Comparison of ENCODE assay signal across 14 cellular contexts in the genomic region with DNA sequence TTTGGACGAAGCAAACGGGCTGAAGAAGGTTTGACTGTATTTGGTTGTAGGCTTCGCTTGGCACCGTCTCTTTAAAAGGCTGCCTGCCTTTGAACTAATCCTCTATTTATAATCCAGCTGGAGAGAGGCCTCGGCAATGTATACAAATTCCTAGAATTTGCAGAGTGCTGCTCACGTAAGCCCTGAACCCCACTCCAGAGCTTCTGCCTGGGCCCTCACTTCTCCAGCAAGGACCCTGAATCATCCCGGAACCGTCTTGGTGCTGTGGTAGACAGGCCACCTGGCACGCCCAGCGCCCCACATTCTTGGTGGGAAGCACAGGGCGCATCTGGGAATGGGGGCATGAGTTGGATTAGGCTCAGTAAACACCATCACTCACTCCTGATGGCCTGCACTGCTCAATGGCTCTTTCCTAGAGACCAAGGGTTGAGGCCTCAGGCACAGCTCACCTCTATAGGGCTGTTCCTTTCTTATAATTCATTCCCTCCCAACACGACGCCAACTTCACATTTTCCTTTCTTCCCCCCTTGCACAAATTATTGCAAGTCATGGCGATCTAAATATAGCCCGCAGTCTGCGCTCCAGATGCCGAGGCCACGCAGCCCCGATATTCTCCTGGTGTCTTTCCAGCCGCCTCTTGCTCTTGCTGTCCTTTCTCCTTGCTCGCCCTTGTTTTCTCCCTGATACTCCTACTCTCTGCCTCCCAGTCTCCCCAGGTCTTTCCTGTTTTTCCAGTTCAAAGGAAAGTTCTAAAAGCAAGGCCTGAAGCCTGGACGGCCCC.
A peak's percentile ranks its signal among the peaks of the same experiment; 100 is the strongest.
DNase-seq lines count a peak whose midpoint lies in the region; ATAC-seq, FAIRE-seq and TF ChIP-seq lines count a peak whose summit lies in the region.
"Had no signal": no experiment of that assay in that cellular context is flagged by ENCODE, and none has a peak within 500 bp of the region (broad histone marks: within the 10 kb centered on the region; RNA-seq: fewer than 3 reads in every experiment).

No MANE protein-coding gene starts in this region.

- H3K27me3 ChIP-seq in muscle layer of colon (ENCODE audit: control insufficient read depth in 1 of 2, insufficient read depth in 2 of 2, low read length in 2 of 2) (no peaks in the 10 kb centered on the region), suprapubic skin (no peaks in the 10 kb centered on the region)

- H3K4me3 ChIP-seq in fibroblast of villous mesenchyme (ENCODE audit: low read depth, low read length) (no peak overlapping the region), muscle layer of colon (ENCODE audit: low read depth in 1 of 2, low read length in 2 of 2) (no peak overlapping the region), suprapubic skin (no peak overlapping the region)

- no peak for ATAC-seq in T-helper 17 cell

- H3K27ac ChIP-seq in muscle layer of colon (ENCODE audit: low read depth, low read length) (peak overlapping the region; percentile 88), suprapubic skin (peak overlapping the region; percentile 57)
- H3K27ac ChIP-seq: RWPE1 had no signal

- no peaks in the 10 kb centered on the region for H3K36me3 Mint-ChIP-seq in T-helper 17 cell (ENCODE audit: low read depth)
- H3K36me3 Mint-ChIP-seq in activated T-helper 2 cell treated with anti-CD3 and anti-CD28 coated beads, Interferon-gamma antibody, Interleukin-2, Interleukin-4, amounts not matched to agents 10 μg/mL and 5 μg/mL and 100 μg/mL, durations not matched to agents 14 hours and 24 hours and 36 hours (ENCODE audit: low read depth): no peaks in the 10 kb centered on the region
- no peaks in the 10 kb centered on the region for H3K36me3 Mint-ChIP-seq in progenitor cell of endocrine pancreas (ENCODE audit: insufficient read depth)

- intact Hi-C loops in activated T-helper 2 cell treated with anti-CD3 and anti-CD28 coated beads, Interferon-gamma antibody, Interleukin-2, Interleukin-4, amounts not matched to agents 10 μg/mL and 5 μg/mL and 100 μg/mL, durations not matched to agents 14 hours and 24 hours and 36 hours (cut with micrococcal nuclease): no loop called here

- no peak for TF ChIP-seq CTCF in fibroblast of villous mesenchyme (IDR thresholded peaks at IDR 0.05; ENCODE audit: insufficient read depth, low read depth, low read length)
- no peak for TF ChIP-seq CTCF in suprapubic skin (IDR thresholded peaks at IDR 0.05)
- no peak for TF ChIP-seq CTCF in progenitor cell of endocrine pancreas (IDR thresholded peaks at IDR 0.05; ENCODE audit: unreplicated experiment)

- no peak overlapping the region for H3K9ac ChIP-seq in muscle layer of colon (ENCODE audit: low read length)

- H3K36me3 ChIP-seq in muscle layer of colon (ENCODE audit: insufficient read depth, low read length) (no peaks in the 10 kb centered on the region), suprapubic skin (no peaks in the 10 kb centered on the region)

- peaks cover 8% of the 10 kb centered on the region for H3K4me1 Mint-ChIP-seq in T-helper 17 cell
- H3K4me1 Mint-ChIP-seq in activated T-helper 2 cell treated with anti-CD3 and anti-CD28 coated beads, Interferon-gamma antibody, Interleukin-2, Interleukin-4, amounts not matched to agents 10 μg/mL and 5 μg/mL and 100 μg/mL, durations not matched to agents 14 hours and 24 hours and 36 hours (ENCODE audit: low read depth): peaks cover 8% of the 10 kb centered on the region
- peaks cover 28% of the 10 kb centered on the region for H3K4me1 Mint-ChIP-seq in progenitor cell of endocrine pancreas (ENCODE audit: low read depth)

- H3K4me3 Mint-ChIP-seq in T-helper 17 cell: no peak overlapping the region
- H3K4me3 Mint-ChIP-seq in activated T-helper 2 cell treated with anti-CD3 and anti-CD28 coated beads, Interferon-gamma antibody, Interleukin-2, Interleukin-4, amounts not matched to agents 10 μg/mL and 5 μg/mL and 100 μg/mL, durations not matched to agents 14 hours and 24 hours and 36 hours (ENCODE audit: low read depth): no peak overlapping the region
- H3K4me3 Mint-ChIP-seq in progenitor cell of endocrine pancreas (ENCODE audit: low read depth): no peak overlapping the region
- H3K4me3 Mint-ChIP-seq: naive B cell had no signal

- H3K27ac Mint-ChIP-seq in T-helper 17 cell: peak overlapping the region; percentile 1
- H3K27ac Mint-ChIP-seq in activated T-helper 2 cell treated with anti-CD3 and anti-CD28 coated beads, Interferon-gamma antibody, Interleukin-2, Interleukin-4, amounts not matched to agents 10 μg/mL and 5 μg/mL and 100 μg/mL, durations not matched to agents 14 hours and 24 hours and 36 hours: no peak overlapping the region
- H3K27ac Mint-ChIP-seq in progenitor cell of endocrine pancreas: no peak overlapping the region

- DNase-seq in T-helper 17 cell (no peak), fibroblast of villous mesenchyme (ENCODE audit: low read depth) (peak; percentile 91), suprapubic skin (ENCODE audit: low spot score in 2 of 2) (peak in 1 of 2 donors; percentile 52), H54 (ENCODE audit: insufficient read length, low spot score) (no peak), progenitor cell of endocrine pancreas (ENCODE audit: low spot score, unreplicated experiment) (no peak)
- no peak for DNase-seq in activated T-helper 2 cell treated with anti-CD3 and anti-CD28 coated beads, Interferon-gamma antibody, Interleukin-2, Interleukin-4, amounts not matched to agents 10 μg/mL and 5 μg/mL and 100 μg/mL, durations not matched to agents 14 hours and 24 hours and 36 hours (ENCODE audit: low spot score)
- no peak for DNase-seq in effector CD4-positive, alpha-beta T cell
- DNase-seq: activated T-cell treated with anti-CD3 and anti-CD28 coated beads for 4 hours, naive B cell, NCI-H1417 had no signal

- no peaks in the 10 kb centered on the region for H3K27me3 Mint-ChIP-seq in T-helper 17 cell
- peaks cover 2% of the 10 kb centered on the region for H3K27me3 Mint-ChIP-seq in activated T-helper 2 cell treated with anti-CD3 and anti-CD28 coated beads, Interferon-gamma antibody, Interleukin-2, Interleukin-4, amounts not matched to agents 10 μg/mL and 5 μg/mL and 100 μg/mL, durations not matched to agents 14 hours and 24 hours and 36 hours (ENCODE audit: low read depth)
- no peaks in the 10 kb centered on the region for H3K27me3 Mint-ChIP-seq in progenitor cell of endocrine pancreas
- H3K27me3 Mint-ChIP-seq: naive B cell had no signal

- no peak for FAIRE-seq in H54 (lab: Jason Lieb, UNC)
- FAIRE-seq: astrocyte, TTC549 had no signal

- no peak for TF ChIP-seq EP300 in suprapubic skin (IDR thresholded peaks at IDR 0.05)

- TF ChIP-seq POLR2A in suprapubic skin (IDR thresholded peaks at IDR 0.05) (no peak), H54 (IDR thresholded peaks at IDR 0.05; ENCODE audit: low read depth, low read length) (no peak)

- WGBS in suprapubic skin: 61% methylated on average over 16 of the region's 22 CpGs

- H3K9me3 Mint-ChIP-seq in activated T-helper 2 cell treated with anti-CD3 and anti-CD28 coated beads, Interferon-gamma antibody, Interleukin-2, Interleukin-4, amounts not matched to agents 10 μg/mL and 5 μg/mL and 100 μg/mL, durations not matched to agents 14 hours and 24 hours and 36 hours: no peaks in the 10 kb centered on the region
- no peaks in the 10 kb centered on the region for H3K9me3 Mint-ChIP-seq in progenitor cell of endocrine pancreas (ENCODE audit: low read depth)

- H3K9me3 ChIP-seq in T-helper 17 cell (ENCODE audit: control insufficient read depth, low read length, poor library complexity, severe bottlenecking): no peaks in the 10 kb centered on the region
- no peaks in the 10 kb centered on the region for H3K9me3 ChIP-seq in muscle layer of colon (ENCODE audit: low read length)
- no peaks in the 10 kb centered on the region for H3K9me3 ChIP-seq in suprapubic skin

- H3K4me1 ChIP-seq in muscle layer of colon (ENCODE audit: insufficient read depth, low read length) (peaks cover 67% of the 10 kb centered on the region), suprapubic skin (peaks cover 38% of the 10 kb centered on the region)
